ENCODE assay signal across 13 cellular contexts in genomic region chr3:139187648-139188047, GRCh38.
DNase-seq lines count a peak whose midpoint lies in the region; ATAC-seq, FAIRE-seq and TF ChIP-seq lines count a peak whose summit lies in the region.
"Had no signal": no experiment of that assay in that cellular context is flagged by ENCODE, and none has a peak within 500 bp of the region (broad histone marks: within the 10 kb centered on the region; RNA-seq: fewer than 3 reads in every experiment).

No MANE protein-coding gene starts in this region.

- no peaks in the 10 kb centered on the region for H3K9me3 ChIP-seq in HepG2 (ENCODE audit: low read length)
- H3K9me3 ChIP-seq in right lobe of liver: no peaks in the 10 kb centered on the region

- H3K4me1 ChIP-seq in HepG2 (ENCODE audit: insufficient read depth, low read length) (no peaks in the 10 kb centered on the region), right lobe of liver (no peaks in the 10 kb centered on the region)

- in situ Hi-C loops in HepG2 (cut with HindIII; ENCODE audit: extremely low pct_ligation_motif_present, low pct_unique_long_range_greater_than_20kb): no loop called here

- TF ChIP-seq POLR2A in HepG2 (IDR thresholded peaks at IDR 0.05; ENCODE audit: insufficient read depth in 1 of 2, low read depth in 2 of 2, low read length in 2 of 2): no peak
- no peak for TF ChIP-seq POLR2A in right lobe of liver (IDR thresholded peaks at IDR 0.05)

- H3K36me3 ChIP-seq in HepG2 (replicated peaks in 1 of 2; ENCODE audit: control insufficient read depth in 1 of 2, insufficient read depth in 2 of 2, low read length in 2 of 2) (no peaks in the 10 kb centered on the region), right lobe of liver (no peaks in the 10 kb centered on the region)

- H3K27me3 ChIP-seq in HepG2 (ENCODE audit: control insufficient read depth in 1 of 2, insufficient read depth in 2 of 2, low read length in 2 of 2) (no peaks in the 10 kb centered on the region; a peak in 1 of 5 replicates), right lobe of liver (no peaks in the 10 kb centered on the region)

- H3K4me2 ChIP-seq in HepG2 (ENCODE audit: low read depth, low read length): no peak overlapping the region

- BruUV-seq in HepG2 (replicated peaks; lab: Mats Ljungman, UMichigan): no TSS peak

- H3K9ac ChIP-seq in HepG2 (ENCODE audit: insufficient read depth, low read depth, low read length): no peak overlapping the region

- CTCF ChIA-PET in HepG2 (lab: Yijun Ruan, JAX; ENCODE audit: low intra/inter-chr PET ratio, low total read pairs): no interaction called here

- no peaks in the 10 kb centered on the region for H4K20me1 ChIP-seq in HepG2 (ENCODE audit: insufficient read depth, low read length)

- intact Hi-C loops in HepG2 (cut with micrococcal nuclease; ENCODE audit: unreplicated experiment): no loop called here
- intact Hi-C loops in right lobe of liver (cut with DNase I): no loop called here

- WGBS in HepG2 (ENCODE audit: low lambda C conversion rate): 51% methylated on average over 3 of the region's 4 CpGs
- 92% methylated on average over 2 of the region's 4 CpGs for WGBS in right lobe of liver (ENCODE audit: insufficient coverage, low coverage, low lambda C conversion rate, missing lambda C conversion rate)

- no peak for TF ChIP-seq RAD21 in HepG2 (CRISPR knock-in tag; IDR thresholded peaks at IDR 0.05)

- no peak for ATAC-seq in HepG2
- ATAC-seq in right lobe of liver: no peak
- no peak for ATAC-seq in GM21717 (IDR thresholded peaks at IDR 0.05; ENCODE audit: unreplicated experiment)
- no peak for ATAC-seq in GM19324 (IDR thresholded peaks at IDR 0.05; ENCODE audit: low FRiP score, unreplicated experiment)
- ATAC-seq in HG03175 (IDR thresholded peaks at IDR 0.05; ENCODE audit: unreplicated experiment): no peak
- ATAC-seq: T-cell had no signal

- no peak for FAIRE-seq in HepG2 (lab: Jason Lieb, UNC)
- FAIRE-seq: H54 had no signal

- H3K4me3 ChIP-seq in HepG2 (replicated peaks in 1 of 3; ENCODE audit: insufficient read depth in 1 of 3, low read depth in 2 of 3, low read length in 3 of 3) (no peak overlapping the region), right lobe of liver (no peak overlapping the region)

- no peak overlapping the region for H2AFZ ChIP-seq in HepG2 (ENCODE audit: low read length)

- H3K27ac ChIP-seq in HepG2 (ENCODE audit: extremely low read length, insufficient read depth, low read length) (no peak overlapping the region), right lobe of liver (no peak overlapping the region)

- H3K79me2 ChIP-seq in HepG2 (ENCODE audit: insufficient read depth, low read length): no peaks in the 10 kb centered on the region

- TF ChIP-seq CTCF in HepG2 (CRISPR knock-in tag; IDR thresholded peaks at IDR 0.05): 0 out of 2 replicates have a peak, but pooled peaks have one; percentile 21
- TF ChIP-seq CTCF in right lobe of liver (IDR thresholded peaks at IDR 0.05): no peak

- no peak for TF ChIP-seq EP300 in HepG2 (IDR thresholded peaks at IDR 0.05; ENCODE audit: low read depth in 2 of 2, low read length in 2 of 2)
- no peak for TF ChIP-seq EP300 in HepG2 (CRISPR knock-in tag; IDR thresholded peaks at IDR 0.05; ENCODE audit: borderline replicate concordance)

- DNase-seq in HepG2 (ENCODE audit: low spot score) (no peak), right lobe of liver (no peak), OCI-M1 (lab: John Stamatoyannopoulos, UW) (peak; percentile 93), inferior parietal cortex (ENCODE audit: extremely low spot score) (peak; percentile 17), GM03348 (ENCODE audit: low spot score) (no peak)
- DNase-seq: NCI-H1048, NCI-H146, NCI-H510A treated with DMSO at 0.1 percent for 48 hours, T-cell had no signal

- POLR2A ChIA-PET in HepG2 (lab: Yijun Ruan, JAX): no interaction called here

TF ChIP-seq in HepG2, 621 proteins besides CTCF, POLR2A, EP300 and RAD21:
- TF ChIP-seq ZNF251 (CRISPR knock-in tag; IDR thresholded peaks at IDR 0.05) (no peak), ZNF563 (CRISPR knock-in tag; IDR thresholded peaks at IDR 0.05) (no peak), ZNF282 (IDR thresholded peaks at IDR 0.05; ENCODE audit: partially characterized antibody) (no peak), ZNF343 (CRISPR knock-in tag; IDR thresholded peaks at IDR 0.05) (no peak), ZBTB46 (CRISPR knock-in tag; IDR thresholded peaks at IDR 0.05; ENCODE audit: borderline replicate concordance) (no peak), NR2F6 (IDR thresholded peaks at IDR 0.05) (no peak), NR2F6 (CRISPR knock-in tag; IDR thresholded peaks at IDR 0.05) (no peak), SMYD3 (CRISPR knock-in tag; IDR thresholded peaks at IDR 0.05) (no peak), ZSCAN12 (CRISPR knock-in tag; IDR thresholded peaks at IDR 0.05) (no peak), MAZ (IDR thresholded peaks at IDR 0.05; ENCODE audit: borderline replicate concordance, low read depth, low read length) (no peak), MAZ (CRISPR knock-in tag; IDR thresholded peaks at IDR 0.05; ENCODE audit: low read depth) (no peak), SRSF1 (optimal IDR thresholded peaks at IDR 0.05; ENCODE audit: low read depth, low read length) (no peak), ZNF230 (CRISPR knock-in tag; IDR thresholded peaks at IDR 0.05) (no peak), ZSCAN29 (CRISPR knock-in tag; conservative IDR thresholded peaks at IDR 0.05) (no peak), NBN (conservative IDR thresholded peaks at IDR 0.05) (no peak)

Comparison
In these comparisons a context has a peak if more than half of its experiments do, and no peak if none do; other contexts are left out.
1. DNase-seq: peak in OCI-M1 (single experiment) and inferior parietal cortex (single experiment); none in HepG2 (single experiment), right lobe of liver (0 of 3) and GM03348 (single experiment).